In the genomic region with DNA sequence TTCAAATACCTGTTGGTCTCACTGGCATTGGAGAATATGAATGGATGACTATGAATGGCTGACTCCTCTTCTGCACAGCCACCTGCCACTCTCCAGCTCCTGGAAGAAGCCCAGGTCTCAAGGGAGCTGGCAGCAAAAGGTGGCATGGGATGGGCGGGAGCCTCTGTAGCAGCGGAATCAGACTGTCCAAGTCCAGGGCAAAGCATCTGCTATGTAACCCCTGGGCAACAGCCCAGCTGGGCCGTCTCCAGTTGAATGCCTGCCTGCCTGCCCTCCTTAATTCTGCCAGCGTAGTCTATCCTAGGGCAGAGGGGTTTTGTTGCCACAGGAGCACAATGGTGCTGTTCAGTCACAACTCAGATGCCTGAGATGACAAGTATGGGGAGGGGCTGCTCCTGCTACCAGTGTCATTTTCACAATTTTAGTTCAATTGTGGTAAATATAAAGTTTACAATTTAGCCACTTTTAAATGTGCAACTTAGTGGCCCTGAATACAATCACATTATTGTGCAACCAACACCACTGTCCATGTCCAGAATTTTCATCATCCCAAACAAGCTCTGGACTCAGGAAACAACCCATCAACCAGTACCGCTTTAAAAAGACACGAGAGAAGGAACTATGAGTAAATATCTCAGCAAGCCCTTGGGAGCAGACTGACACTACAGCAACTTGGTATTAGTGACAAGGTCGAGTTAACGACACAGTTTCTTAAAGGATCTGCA, we compare ENCODE assay signal across 11 cellular contexts.
DNase-seq lines count a peak whose midpoint lies in the region; ATAC-seq and TF ChIP-seq lines count a peak whose summit lies in the region.
"Had no signal": no experiment of that assay in that cellular context is flagged by ENCODE, and none has a peak within 500 bp of the region (broad histone marks: within the 10 kb centered on the region; RNA-seq: fewer than 3 reads in every experiment).

No MANE protein-coding gene starts in this region.

- H3K4me1 ChIP-seq in right lobe of liver: peaks cover 0 to 10% (median 3%) of the 10 kb centered on the region in 4 donors
- H3K4me1 ChIP-seq in upper lobe of right lung: no peaks in the 10 kb centered on the region

- H3K4me3 ChIP-seq in right lobe of liver (no peak overlapping the region), upper lobe of right lung (no peak overlapping the region)

- DNase-seq in NCI-H524 (lab: John Stamatoyannopoulos, UW) (peak; percentile 17 to 51), NCI-H524 treated with DMSO at 0.1 percent for 48 hours (lab: John Stamatoyannopoulos, UW) (no peak), cerebellar nuclear complex (lab: John Stamatoyannopoulos, UW) (peak; percentile 57 to 75), right lobe of liver (peak; percentile 85 to 96 (median 92)), upper lobe of right lung (peak; percentile 68), NCI-H128 (lab: John Stamatoyannopoulos, UW; ENCODE audit: unreplicated experiment) (no peak), HK-2 (ENCODE audit: unreplicated experiment) (no peak)
- DNase-seq in NK-92 treated with Interleukin-12 subunit alpha and Interleukin-12 subunit beta, amount 100 ng/mL, for 24 hours (lab: John Stamatoyannopoulos, UW): no peak
- DNase-seq: activated CD4-positive, alpha-beta T cell treated with anti-CD3 and anti-CD28 coated beads for 1 hour had no signal

- H3K27me3 ChIP-seq in right lobe of liver: no peaks in the 10 kb centered on the region
- H3K27me3 ChIP-seq in upper lobe of right lung: no peaks in the 10 kb centered on the region

- no peaks in the 10 kb centered on the region for H3K9me3 ChIP-seq in right lobe of liver
- no peaks in the 10 kb centered on the region for H3K9me3 ChIP-seq in upper lobe of right lung

- TF ChIP-seq POLR2A in right lobe of liver (IDR thresholded peaks at IDR 0.05): no peak

- TF ChIP-seq CTCF in right lobe of liver (IDR thresholded peaks at IDR 0.05): no peak
- no peak for TF ChIP-seq CTCF in upper lobe of right lung (IDR thresholded peaks at IDR 0.05)

- H3K27ac ChIP-seq in right lobe of liver (no peak overlapping the region), upper lobe of right lung (no peak overlapping the region)

- intact Hi-C loops in right lobe of liver (cut with DNase I): no loop called here
- intact Hi-C loops in upper lobe of right lung (cut with DNase I): no loop called here

- H3K36me3 ChIP-seq in right lobe of liver (no peaks in the 10 kb centered on the region), upper lobe of right lung (no peaks in the 10 kb centered on the region)

- ATAC-seq in right lobe of liver (peak; percentile 97 to 98 (median 98)), upper lobe of right lung (peak; percentile 71)
- ATAC-seq: activated T-helper 17 cell treated with anti-CD3 and anti-CD28 coated beads, Interleukin-2, amount 50 U/mL, for 72 hours; esophagus mucosa had no signal

- WGBS in right lobe of liver (ENCODE audit: insufficient coverage, low coverage, low lambda C conversion rate, missing lambda C conversion rate): 46% methylated on average over 7 of the region's 8 CpGs

Comparison
In these comparisons a context has a peak if more than half of its experiments do, and no peak if none do; other contexts are left out.
1. DNase-seq: peak in NCI-H524 (2 of 2), cerebellar nuclear complex (2 of 2), right lobe of liver (3 of 3) and upper lobe of right lung (single experiment); none in NCI-H524 treated with DMSO at 0.1 percent for 48 hours (single experiment), NCI-H128 (single experiment), HK-2 (single experiment) and NK-92 treated with Interleukin-12 subunit alpha and Interleukin-12 subunit beta, amount 100 ng/mL, for 24 hours (single experiment).